In the genomic region with DNA sequence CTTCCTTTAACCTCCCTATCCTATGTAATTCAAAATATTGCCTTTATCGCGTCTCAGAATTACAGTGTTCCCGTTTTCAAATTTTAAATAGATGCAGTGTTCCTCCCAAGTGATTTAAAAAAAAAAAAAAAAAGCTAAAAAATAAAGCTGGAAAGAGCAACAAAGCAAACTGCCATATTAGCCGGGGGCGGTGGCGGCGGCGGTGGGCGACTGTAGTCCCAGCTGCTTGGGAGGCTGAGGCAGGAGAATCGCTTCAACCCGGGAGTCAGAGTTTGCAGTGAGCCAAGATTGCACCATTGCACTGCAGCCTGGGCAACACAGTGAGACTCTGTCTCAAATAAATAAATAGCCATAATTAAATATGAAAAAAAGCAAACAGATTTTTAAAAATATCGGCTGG, we compare ENCODE assay signal across 6 cellular contexts.
"Had no signal": no experiment of that assay in that cellular context is flagged by ENCODE, and none has a peak within 500 bp of the region (broad histone marks: within the 10 kb centered on the region; RNA-seq: fewer than 3 reads in every experiment).

No MANE protein-coding gene starts in this region.

- H3K27ac Mint-ChIP-seq: IgD-negative memory B cell had no signal

- DNase-seq: IMR-90, KBM-7, KG1 had no signal

- H3K27me3 Mint-ChIP-seq: IgD-negative memory B cell had no signal

- ATAC-seq: HepG2, K562 had no signal

- H3K9me3 Mint-ChIP-seq: IgD-negative memory B cell had no signal

- H3K4me3 Mint-ChIP-seq: IgD-negative memory B cell had no signal
